30 cellular contexts compared by ENCODE assay signal in the genomic region with DNA sequence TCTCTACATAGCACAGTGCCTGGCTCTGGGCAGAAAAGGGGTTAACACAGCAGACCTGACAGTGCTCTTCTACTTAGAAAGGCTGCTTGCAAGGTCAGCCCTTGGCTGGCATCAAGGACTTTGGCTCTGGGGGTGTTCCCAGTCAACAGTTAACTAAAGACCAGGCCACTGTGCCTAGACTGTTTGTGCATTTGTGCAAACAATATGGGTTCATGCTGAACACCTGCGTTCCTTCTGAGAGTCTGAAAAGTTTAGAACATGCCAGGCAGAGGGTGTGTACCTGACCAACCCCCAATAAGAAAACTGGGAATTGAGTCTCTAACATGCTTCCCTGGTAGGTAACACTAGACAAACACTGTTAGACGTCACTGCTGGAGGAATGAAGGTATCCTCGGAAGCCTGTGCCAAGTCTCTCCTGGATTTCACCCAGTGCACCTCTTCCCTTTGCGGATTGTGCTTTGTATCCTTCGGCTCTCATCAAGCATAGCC.
DNase-seq lines count a peak whose midpoint lies in the region; ATAC-seq, FAIRE-seq and TF ChIP-seq lines count a peak whose summit lies in the region.
"Had no signal": no experiment of that assay in that cellular context is flagged by ENCODE, and none has a peak within 500 bp of the region (broad histone marks: within the 10 kb centered on the region; RNA-seq: fewer than 3 reads in every experiment).

No MANE protein-coding gene starts in this region.

- RAD21 ChIA-PET in GM12878 (lab: Charles Lee; ENCODE audit: unreplicated experiment) = no interaction called here

- no peak overlapping the region for H3K4me2 ChIP-seq in GM12878 (ENCODE audit: control insufficient read depth, insufficient read depth)
- no peak overlapping the region for H3K4me2 ChIP-seq in H9 (ENCODE audit: insufficient read depth, insufficient read length, low read length)
- H3K4me2 ChIP-seq: KMS-11, smooth muscle cell had no signal

- H3K27ac Mint-ChIP-seq in H9 = 0 out of 7 replicates have a peak overlapping the region, but pooled peaks of 1 of the 3 experiments have one; percentile 3
- no peak overlapping the region for H3K27ac Mint-ChIP-seq in naive thymus-derived CD4-positive, alpha-beta T cell
- H3K27ac Mint-ChIP-seq: activated naive CD4-positive, alpha-beta T cell treated with anti-CD3 and anti-CD28 coated beads for 36 hours; activated T-helper 1 cell treated with anti-CD3 and anti-CD28 coated beads, Interleukin-12 subunit alpha, Interleukin-12 subunit beta, Interleukin-2, Interleukin-4 antibody, amounts not matched to agents 30 ng/mL and 10 ng/mL and 1 ng/mL, durations not matched to agents 14 hours and 24 hours and 36 hours had no signal

- CTCF ChIA-PET in GM12878 (lab: Yijun Ruan, JAX) = no interaction called here
- CTCF ChIA-PET in naive thymus-derived CD4-positive, alpha-beta T cell (lab: Charles Lee) = no interaction called here

- SMC1A ChIA-PET in GM12878 (lab: Charles Lee; ENCODE audit: uncharacterized antibody, unreplicated experiment) = no interaction called here

- no peaks in the 10 kb centered on the region for H3K9me3 Mint-ChIP-seq in H9
- peaks cover 0 to 6% (median 0%) of the 10 kb centered on the region in 11 donors for H3K9me3 Mint-ChIP-seq in naive thymus-derived CD4-positive, alpha-beta T cell
- H3K9me3 Mint-ChIP-seq: activated naive CD4-positive, alpha-beta T cell treated with anti-CD3 and anti-CD28 coated beads for 36 hours; activated T-helper 1 cell treated with anti-CD3 and anti-CD28 coated beads, Interleukin-12 subunit alpha, Interleukin-12 subunit beta, Interleukin-2, Interleukin-4 antibody, amounts not matched to agents 30 ng/mL and 10 ng/mL and 1 ng/mL, durations not matched to agents 14 hours and 24 hours and 36 hours had no signal

- no peak for TF ChIP-seq EP300 in GM12878 (IDR thresholded peaks at IDR 0.05; ENCODE audit: borderline replicate concordance in 1 of 2, control insufficient read depth in 1 of 2, low read depth in 2 of 2, low read length in 2 of 2)

- H2AFZ ChIP-seq in GM12878 (ENCODE audit: control insufficient read depth, low read depth, low read length) = no peak overlapping the region
- H2AFZ ChIP-seq in H9 (ENCODE audit: low read length) = no peak overlapping the region

- no peaks in the 10 kb centered on the region for H3K4me1 ChIP-seq in GM12878 (ENCODE audit: control insufficient read depth, insufficient read depth, low read length)
- peaks cover 7% of the 10 kb centered on the region for H3K4me1 ChIP-seq in lower lobe of right lung
- no peaks in the 10 kb centered on the region for H3K4me1 ChIP-seq in upper lobe of right lung
- H3K4me1 ChIP-seq in H9 (ENCODE audit: insufficient read depth, low read length) = no peaks in the 10 kb centered on the region; the same call in 1 of the 2 replicates
- no peaks in the 10 kb centered on the region for H3K4me1 ChIP-seq in naive thymus-derived CD4-positive, alpha-beta T cell (ENCODE audit: control insufficient read depth in 2 of 2, insufficient read depth in 2 of 2, low read length in 2 of 2)
- H3K4me1 ChIP-seq: BE2C, foreskin keratinocyte, tibial nerve had no signal

- no peak overlapping the region for H3K56ac ChIP-seq in H9 (ENCODE audit: insufficient read length, low read depth, low read length)

- H2BK20ac ChIP-seq in H9 (ENCODE audit: low read depth, low read length, poor library complexity, severe bottlenecking) = no peak overlapping the region

- H3K9me3 ChIP-seq in GM12878 (replicated peaks; ENCODE audit: control insufficient read depth, insufficient read depth, low read length) = no peaks in the 10 kb centered on the region
- H3K9me3 ChIP-seq in lower lobe of right lung = no peaks in the 10 kb centered on the region
- H3K9me3 ChIP-seq in upper lobe of right lung = no peaks in the 10 kb centered on the region
- H3K9me3 ChIP-seq in H9 (ENCODE audit: control insufficient read depth, low read depth, low read length) = no peaks in the 10 kb centered on the region
- H3K9me3 ChIP-seq in naive thymus-derived CD4-positive, alpha-beta T cell (ENCODE audit: control insufficient read depth in 2 of 3, low read length in 3 of 3) = no peaks in the 10 kb centered on the region
- H3K9me3 ChIP-seq: BE2C, esophagus muscularis mucosa, tibial nerve had no signal

- 22% methylated on average over 5 of the region's 5 CpGs for WGBS in GM12878 (ENCODE audit: insufficient coverage, insufficient replicate concordance, low lambda C conversion rate, missing lambda C conversion rate)
- no CpG with 5 or more reads among the region's 5 CpGs for WGBS in H9 (ENCODE audit: extremely low coverage, insufficient read length, low lambda C conversion rate)

- H2BK12ac ChIP-seq in H9 (ENCODE audit: insufficient read length, low read depth, low read length) = no peak overlapping the region

- H4K8ac ChIP-seq in H9 (replicated peaks; ENCODE audit: insufficient read length, low read depth, low read length) = no peak overlapping the region

- ATAC-seq in left ventricle myocardium superior = peak; percentile 46
- no peak for ATAC-seq in left cardiac atrium
- ATAC-seq in GM12878 = peak; percentile 16; the same call in 1 of the 3 replicates
- peak; percentile 34 to 43 for ATAC-seq in lower lobe of right lung
- ATAC-seq in upper lobe of right lung = peak; percentile 39
- no peak for ATAC-seq in naive thymus-derived CD4-positive, alpha-beta T cell
- ATAC-seq in HG02759 (IDR thresholded peaks at IDR 0.05; ENCODE audit: unreplicated experiment) = no peak
- ATAC-seq: activated CD4-positive, CD25-positive, alpha-beta regulatory T cell treated with anti-CD3 and anti-CD28 coated beads, Interleukin-2, amount 50 U/mL, for 24 hours; foreskin keratinocyte; HCT116; left lobe of liver had no signal

- no peak overlapping the region for H3T11ph ChIP-seq in H9 (ENCODE audit: low read length)

- TF ChIP-seq POLR2A in GM12878 (IDR thresholded peaks at IDR 0.05; ENCODE audit: low read depth, low read length) = no peak

- H3K27me3 ChIP-seq in GM12878 (replicated peaks in 1 of 2; ENCODE audit: control insufficient read depth in 2 of 2, insufficient read depth in 2 of 2, low read length in 1 of 2) (no peaks in the 10 kb centered on the region), lower lobe of right lung (ENCODE audit: low read depth) (no peaks in the 10 kb centered on the region), upper lobe of right lung (no peaks in the 10 kb centered on the region), H9 (ENCODE audit: insufficient read depth, low read length) (no peaks in the 10 kb centered on the region)
- no peaks in the 10 kb centered on the region for H3K27me3 ChIP-seq in naive thymus-derived CD4-positive, alpha-beta T cell (ENCODE audit: control insufficient read depth in 2 of 2, insufficient read depth in 2 of 2, low read length in 2 of 2)
- H3K27me3 ChIP-seq: BE2C, brain microvascular endothelial cell, esophagus muscularis mucosa, foreskin keratinocyte, tibial nerve had no signal

- no peaks in the 10 kb centered on the region for H3K79me1 ChIP-seq in H9 (ENCODE audit: insufficient read depth, low read depth, low read length, poor library complexity, severe bottlenecking)

- no peak overlapping the region for H2BK5ac ChIP-seq in H9 (ENCODE audit: insufficient read length, low read length)

- no peak overlapping the region for H4K5ac ChIP-seq in H9 (ENCODE audit: insufficient read length, low read depth, low read length)

- H3K36me3 Mint-ChIP-seq in H9 (ENCODE audit: insufficient read depth in 1 of 3, low read depth in 3 of 3) = no peaks in the 10 kb centered on the region; a peak in 1 of 7 replicates
- H3K36me3 Mint-ChIP-seq in naive thymus-derived CD4-positive, alpha-beta T cell = no peaks in the 10 kb centered on the region
- H3K36me3 Mint-ChIP-seq: naive B cell had no signal

- no peak overlapping the region for H2AK5ac ChIP-seq in H9 (ENCODE audit: insufficient read length, low read length)

- peaks cover 18 to 24% of the 10 kb centered on the region in 2 experiments for H3K4me1 Mint-ChIP-seq in H9
- no peaks in the 10 kb centered on the region for H3K4me1 Mint-ChIP-seq in naive thymus-derived CD4-positive, alpha-beta T cell
- H3K4me1 Mint-ChIP-seq: naive B cell had no signal

- no peak overlapping the region for H3K4me3 ChIP-seq in GM12878
- no peak overlapping the region for H3K4me3 ChIP-seq in lower lobe of right lung
- no peak overlapping the region for H3K4me3 ChIP-seq in upper lobe of right lung
- no peak overlapping the region for H3K4me3 ChIP-seq in naive thymus-derived CD4-positive, alpha-beta T cell (ENCODE audit: low read length)
- H3K4me3 ChIP-seq: esophagus muscularis mucosa, smooth muscle cell, tibial nerve had no signal

- intact Hi-C loops in left ventricle myocardium superior (cut with micrococcal nuclease) (no loop called here), left cardiac atrium (cut with DNase I) (no loop called here), GM12878 (cut with micrococcal nuclease; ENCODE audit: unreplicated experiment) (no loop called here), lower lobe of right lung (cut with DNase I) (no loop called here), upper lobe of right lung (cut with DNase I) (no loop called here)
- intact Hi-C loops in naive thymus-derived CD4-positive, alpha-beta T cell (cut with micrococcal nuclease) = no loop called here

- no peaks in the 10 kb centered on the region for H3K23me2 ChIP-seq in H9 (ENCODE audit: insufficient read length, low read depth, low read length, poor library complexity, severe bottlenecking)

- H3K27ac ChIP-seq in GM12878 (ENCODE audit: control insufficient read depth, insufficient read depth) (no peak overlapping the region), lower lobe of right lung (no peak overlapping the region), upper lobe of right lung (no peak overlapping the region), H9 (ENCODE audit: insufficient read length, low read depth, low read length) (no peak overlapping the region)
- no peak overlapping the region for H3K27ac ChIP-seq in naive thymus-derived CD4-positive, alpha-beta T cell (ENCODE audit: low read depth, low read length)
- H3K27ac ChIP-seq: brain microvascular endothelial cell, esophagus muscularis mucosa, foreskin keratinocyte, KMS-11, tibial nerve had no signal

- H3K23ac ChIP-seq in H9 (ENCODE audit: insufficient read length, low read depth, low read length) = no peak overlapping the region

- TF ChIP-seq RAD21 in GM12878 (IDR thresholded peaks at IDR 0.05; ENCODE audit: insufficient read depth, low read depth, low read length) = no peak

- DNase-seq in left ventricle myocardium superior = no peak
- no peak for DNase-seq in left cardiac atrium
- DNase-seq in GM12878 (ENCODE audit: low read depth, low spot score) = no peak
- no peak for DNase-seq in lower lobe of right lung
- no peak for DNase-seq in upper lobe of right lung
- no peak for DNase-seq in H9
- DNase-seq in naive thymus-derived CD4-positive, alpha-beta T cell = no peak
- DNase-seq: activated CD4-positive, alpha-beta T cell treated with anti-CD3 and anti-CD28 coated beads, Interleukin-2, amount 50 U/mL, for 48 hours; activated CD8-positive, alpha-beta memory T cell treated with anti-CD3 and anti-CD28 coated beads, Interleukin-2, amount 50 U/mL, for 4 hours; activated naive CD4-positive, alpha-beta T cell treated with anti-CD3 and anti-CD28 coated beads for 36 hours; BE2C; brain microvascular endothelial cell; foreskin keratinocyte; GF-D8; naive B cell; NCI-H1694; NCI-H526; nucleus accumbens; stimulated activated CD4-positive, alpha-beta T cell treated with anti-CD3 and anti-CD28 coated beads, Interleukin-1b, Interleukin-23, amount 100 ng/mL, for 48 hours had no signal

- no peaks in the 10 kb centered on the region; the same call in 1 of the 2 replicates for H3K27me3 Mint-ChIP-seq in H9 (ENCODE audit: low read depth)
- peaks cover 0 to 4% (median 0%) of the 10 kb centered on the region in 5 donors for H3K27me3 Mint-ChIP-seq in naive thymus-derived CD4-positive, alpha-beta T cell
- H3K27me3 Mint-ChIP-seq: naive B cell had no signal

- no peak overlapping the region for H3K4ac ChIP-seq in H9 (ENCODE audit: low read depth, low read length)

- H4K91ac ChIP-seq in H9 (ENCODE audit: insufficient read length, low read depth, low read length) = no peak overlapping the region

- BruUV-seq in GM12878 (replicated peaks; lab: Mats Ljungman, UMichigan) = no TSS peak

- TF ChIP-seq CTCF in GM12878 (IDR thresholded peaks at IDR 0.05 in 2 of 3, conservative IDR thresholded peaks at IDR 0.05 in 1 of 3; ENCODE audit: control insufficient read depth in 2 of 3, extremely low read depth in 1 of 3, insufficient read depth in 1 of 3, low read depth in 3 of 3, low read length in 3 of 3) = no peak
- TF ChIP-seq CTCF in lower lobe of right lung (IDR thresholded peaks at IDR 0.05) = no peak
- TF ChIP-seq CTCF in upper lobe of right lung (IDR thresholded peaks at IDR 0.05) = no peak
- TF ChIP-seq CTCF in H9 (conservative IDR thresholded peaks at IDR 0.05) = no peak

- in situ Hi-C loops in GM12878 (cut with MboI) = no loop called here

- H3K36me3 ChIP-seq in GM12878 (ENCODE audit: control insufficient read depth in 2 of 2, insufficient read depth in 2 of 2, low read length in 1 of 2) (no peaks in the 10 kb centered on the region), lower lobe of right lung (no peaks in the 10 kb centered on the region), upper lobe of right lung (no peaks in the 10 kb centered on the region)
- H3K36me3 ChIP-seq in naive thymus-derived CD4-positive, alpha-beta T cell (ENCODE audit: control insufficient read depth in 2 of 3, insufficient read depth in 3 of 3, low read length in 3 of 3) = no peaks in the 10 kb centered on the region
- H3K36me3 ChIP-seq: BE2C, brain microvascular endothelial cell, esophagus muscularis mucosa, tibial nerve had no signal

- H3K9ac ChIP-seq in GM12878 (ENCODE audit: control insufficient read depth, insufficient read depth, low read length) = no peak overlapping the region
- H3K9ac ChIP-seq in H9 (ENCODE audit: extremely low read depth, insufficient read length, low read length) = no peak overlapping the region
- H3K9ac ChIP-seq: KMS-11 had no signal

- no peak overlapping the region for H2BK15ac ChIP-seq in H9 (ENCODE audit: low read depth, low read length)

- POLR2A ChIA-PET in GM12878 (lab: Charles Lee) = no interaction called here
- POLR2A ChIA-PET in naive thymus-derived CD4-positive, alpha-beta T cell (lab: Charles Lee) = no interaction called here

- H4K20me1 ChIP-seq in GM12878 (ENCODE audit: control insufficient read depth, insufficient read depth) (no peaks in the 10 kb centered on the region), H9 (ENCODE audit: control insufficient read depth, insufficient read depth, insufficient read length) (no peaks in the 10 kb centered on the region)

- no peak overlapping the region for H3K4me3 Mint-ChIP-seq in H9
- no peak overlapping the region for H3K4me3 Mint-ChIP-seq in naive thymus-derived CD4-positive, alpha-beta T cell
- H3K4me3 Mint-ChIP-seq: activated naive CD4-positive, alpha-beta T cell treated with anti-CD3 and anti-CD28 coated beads for 36 hours; activated T-helper 1 cell treated with anti-CD3 and anti-CD28 coated beads, Interleukin-12 subunit alpha, Interleukin-12 subunit beta, Interleukin-2, Interleukin-4 antibody, amounts not matched to agents 30 ng/mL and 10 ng/mL and 1 ng/mL, durations not matched to agents 14 hours and 24 hours and 36 hours; naive B cell had no signal

- no peak for FAIRE-seq in GM12878 (lab: Jason Lieb, UNC)
- FAIRE-seq: RCC 7860, TTC549 had no signal

- H3K18ac ChIP-seq in H9 (ENCODE audit: insufficient read length, low read depth, low read length) = no peak overlapping the region

- H3K14ac ChIP-seq in H9 (ENCODE audit: insufficient read depth, low read length) = no peak overlapping the region; the same call in 1 of the 2 replicates

- H2BK120ac ChIP-seq in H9 (ENCODE audit: low read depth, low read length, poor library complexity, severe bottlenecking) = no peak overlapping the region

- H3K79me2 ChIP-seq in GM12878 (ENCODE audit: control insufficient read depth, insufficient read depth, low read length) (no peaks in the 10 kb centered on the region), H9 (ENCODE audit: insufficient read depth, low read length) (no peaks in the 10 kb centered on the region)

Comparison
In these comparisons a context has a peak if more than half of its experiments do, and no peak if none do; other contexts are left out.
1. ATAC-seq: peak in left ventricle myocardium superior (single experiment), GM12878 (single experiment), lower lobe of right lung (2 of 2) and upper lobe of right lung (single experiment); none in left cardiac atrium (0 of 2), naive thymus-derived CD4-positive, alpha-beta T cell (single experiment) and HG02759 (single experiment).